20 cellular contexts compared by ENCODE assay signal in genomic region chr17:61386251-61386650, GRCh38. TPM values are rescaled to one million over a fixed set of nuclear protein-coding genes. Genes with fewer than 3 reads are reported as not detected.
"Had no signal": no experiment of that assay in that cellular context is flagged by ENCODE, and none has a peak within 500 bp of the region (broad histone marks: within the 10 kb centered on the region; RNA-seq: fewer than 3 reads in every experiment).

No MANE protein-coding gene starts in this region.

- FAIRE-seq: colon had no signal

- H3K4me2 ChIP-seq: hepatocyte had no signal

- H3K9me3 ChIP-seq: esophagus squamous epithelium, gastroesophageal sphincter, neutrophil, sigmoid colon, stomach, thoracic aorta, transverse colon had no signal

- DNase-seq: esophagus squamous epithelium; head of caudate nucleus; left colon; left ventricle myocardium superior; naive thymus-derived CD4-positive, alpha-beta T cell; sigmoid colon; stimulated activated CD4-positive, alpha-beta T cell treated with anti-CD3 and anti-CD28 coated beads, Interleukin-2, amount 100 ng/mL, for 24 hours; stimulated activated CD4-positive, alpha-beta T cell treated with anti-CD3 and anti-CD28 coated beads, Interleukin-4, amount 100 ng/mL, for 4 hours; stimulated activated naive CD4-positive, alpha-beta T cell; stomach; substantia nigra; transverse colon had no signal

- ATAC-seq: gastroesophageal sphincter; left colon; left ventricle myocardium superior; naive thymus-derived CD4-positive, alpha-beta T cell had no signal

- H2AFZ ChIP-seq: hepatocyte had no signal

- H3K27ac ChIP-seq: esophagus squamous epithelium, gastroesophageal sphincter, neutrophil, sigmoid colon, skin epidermis, stomach, thoracic aorta, transverse colon had no signal

- H3K4me3 ChIP-seq: esophagus squamous epithelium, gastroesophageal sphincter, hepatocyte, sigmoid colon, skin epidermis, stomach, thoracic aorta, transverse colon had no signal

- H3K27me3 ChIP-seq: gastroesophageal sphincter, hepatocyte had no signal

- H3K36me3 ChIP-seq: esophagus squamous epithelium, gastroesophageal sphincter, neutrophil, sigmoid colon, stomach, transverse colon had no signal

RNA-seq across cellular contexts. Expression of gene TBX2, which starts 13.4 kb away (rescaled TPM):
- total RNA-seq: naive thymus-derived CD4-positive, alpha-beta T cell; pulmonary artery endothelial cell had no signal
- polyA plus RNA-seq: naive thymus-derived CD4-positive, alpha-beta T cell; neural cell had no signal
